ENCODE assay signal across 24 cellular contexts in genomic region chr18:27749189-27749588, GRCh38.
DNase-seq lines count a peak whose midpoint lies in the region; TF ChIP-seq lines count a peak whose summit lies in the region.
"Had no signal": no experiment of that assay in that cellular context is flagged by ENCODE, and none has a peak within 500 bp of the region (broad histone marks: within the 10 kb centered on the region; RNA-seq: fewer than 3 reads in every experiment).

No MANE protein-coding gene starts in this region.

- H3K79me2 ChIP-seq in OCI-LY3 (ENCODE audit: low read length) (no peaks in the 10 kb centered on the region), smooth muscle cell (ENCODE audit: low read depth) (no peaks in the 10 kb centered on the region)

- peaks cover 17% of the 10 kb centered on the region for H3K4me1 ChIP-seq in OCI-LY3 (ENCODE audit: low read length)
- peaks cover 11% of the 10 kb centered on the region for H3K4me1 ChIP-seq in smooth muscle cell (ENCODE audit: low read depth)
- H3K4me1 ChIP-seq: Caco-2, SJCRH30 had no signal

- H3K4me3 ChIP-seq in OCI-LY3 (ENCODE audit: low read length): no peak overlapping the region
- H3K4me3 ChIP-seq in smooth muscle cell: no peak overlapping the region
- H3K4me3 ChIP-seq: PC-9, SJCRH30 had no signal

- H2AFZ ChIP-seq in OCI-LY3 (ENCODE audit: low read depth, low read length) (no peak overlapping the region), smooth muscle cell (ENCODE audit: low read depth) (peak overlapping the region; percentile 52)
- H2AFZ ChIP-seq: PC-9 had no signal

- H3K4me3 Mint-ChIP-seq in nephron progenitor cell: no peak overlapping the region
- H3K4me3 Mint-ChIP-seq: B cell; CD8-positive, alpha-beta T cell had no signal

- 92% methylated on average over 3 of the region's 3 CpGs for WGBS in smooth muscle cell (ENCODE audit: low lambda C conversion rate)

- DNase-seq in glomerular visceral epithelial cell (ENCODE audit: extremely low spot score) (peak; percentile 11), nephron progenitor cell (peak; percentile 5), smooth muscle cell (lab: John Stamatoyannopoulos, UW; ENCODE audit: unreplicated experiment) (no peak), cerebellum (ENCODE audit: low spot score) (no peak)
- no peak for DNase-seq in stimulated activated CD4-positive, alpha-beta T cell treated with anti-CD3 and anti-CD28 coated beads, Interleukin-4, amount 100 ng/mL, for 24 hours
- DNase-seq in activated effector memory CD4-positive, alpha-beta T cell treated with Interleukin-2 at 50 U/mL for 16 hours: no peak
- DNase-seq: Caco-2; CD8-positive, alpha-beta T cell; HCEC 1CT; KG1; MM.1S; NCI-H1048; NCI-H1417; NCI-H1694; NCI-H2081; NCI-H2227 treated with DMSO at 0.1 percent for 48 hours; NCI-H510A; NCI-H69; NK-92 treated with Interleukin-12 subunit alpha and Interleukin-12 subunit beta, amount 100 ng/mL, for 24 hours; PC-9; SJCRH30 had no signal

- H3K4me2 ChIP-seq in OCI-LY3 (ENCODE audit: low read length): 0 out of 2 replicates have a peak overlapping the region, but pooled peaks have one; percentile 1
- H3K4me2 ChIP-seq in smooth muscle cell: no peak overlapping the region
- H3K4me2 ChIP-seq: PC-9 had no signal

- TF ChIP-seq CTCF in OCI-LY3 (IDR thresholded peaks at IDR 0.05; ENCODE audit: low read depth, low read length): no peak
- TF ChIP-seq CTCF in nephron progenitor cell (IDR thresholded peaks at IDR 0.05): no peak
- TF ChIP-seq CTCF in smooth muscle cell (IDR thresholded peaks at IDR 0.05; ENCODE audit: borderline replicate concordance, insufficient read depth, poor library complexity, severe bottlenecking): no peak

- H4K20me1 ChIP-seq in OCI-LY3 (ENCODE audit: insufficient read depth, low read length) (no peaks in the 10 kb centered on the region), smooth muscle cell (ENCODE audit: low read depth) (no peaks in the 10 kb centered on the region)

- peak overlapping the region; percentile 31 for H3K27ac Mint-ChIP-seq in nephron progenitor cell
- H3K27ac Mint-ChIP-seq: B cell; CD8-positive, alpha-beta T cell had no signal

- H3K36me3 ChIP-seq in OCI-LY3 (replicated peaks; ENCODE audit: low read depth, low read length): no peaks in the 10 kb centered on the region
- no peaks in the 10 kb centered on the region for H3K36me3 ChIP-seq in smooth muscle cell (ENCODE audit: low read depth)
- H3K36me3 ChIP-seq: SJCRH30 had no signal

- H3K9me3 Mint-ChIP-seq in nephron progenitor cell: peaks cover 3% of the 10 kb centered on the region

- H3F3A ChIP-seq in smooth muscle cell (ENCODE audit: low read depth): no peaks in the 10 kb centered on the region

- peaks cover 4% of the 10 kb centered on the region for H3K27me3 Mint-ChIP-seq in nephron progenitor cell (ENCODE audit: low read depth, poor library complexity)
- H3K27me3 Mint-ChIP-seq: B cell had no signal

- no peak overlapping the region for H3K9ac ChIP-seq in OCI-LY3 (ENCODE audit: low read length)
- no peak overlapping the region for H3K9ac ChIP-seq in smooth muscle cell (ENCODE audit: low read depth)

- no peak overlapping the region for H3K27ac ChIP-seq in OCI-LY3 (ENCODE audit: low read length)
- H3K27ac ChIP-seq in smooth muscle cell (ENCODE audit: low read depth): no peak overlapping the region
- H3K27ac ChIP-seq: C4-2B, PC-9, SJCRH30 had no signal

- H3K27me3 ChIP-seq in OCI-LY3 (ENCODE audit: low read depth, low read length): no peaks in the 10 kb centered on the region
- no peaks in the 10 kb centered on the region for H3K27me3 ChIP-seq in smooth muscle cell (ENCODE audit: low read depth)
- H3K27me3 ChIP-seq: SJCRH30 had no signal

- H3K9me3 ChIP-seq in OCI-LY3 (ENCODE audit: insufficient read depth, low read length) (no peaks in the 10 kb centered on the region), smooth muscle cell (replicated peaks; ENCODE audit: low read depth) (no peaks in the 10 kb centered on the region)
- H3K9me3 ChIP-seq: Caco-2, SJCRH30 had no signal

- H3K4me1 Mint-ChIP-seq in nephron progenitor cell: peaks cover 37% of the 10 kb centered on the region
- H3K4me1 Mint-ChIP-seq: B cell had no signal

- H3K36me3 Mint-ChIP-seq in nephron progenitor cell (ENCODE audit: low read depth): peaks cover 1% of the 10 kb centered on the region
- H3K36me3 Mint-ChIP-seq: CD8-positive, alpha-beta T cell had no signal

Comparison
In these comparisons a context has a peak if more than half of its experiments do, and no peak if none do; other contexts are left out.
1. DNase-seq: peak in glomerular visceral epithelial cell (single experiment) and nephron progenitor cell (single experiment); none in smooth muscle cell (single experiment), stimulated activated CD4-positive, alpha-beta T cell treated with anti-CD3 and anti-CD28 coated beads, Interleukin-4, amount 100 ng/mL, for 24 hours (single experiment), activated effector memory CD4-positive, alpha-beta T cell treated with Interleukin-2 at 50 U/mL for 16 hours (single experiment) and cerebellum (single experiment).